Comparison of ENCODE assay signal across 1 cellular context in the genomic region with DNA sequence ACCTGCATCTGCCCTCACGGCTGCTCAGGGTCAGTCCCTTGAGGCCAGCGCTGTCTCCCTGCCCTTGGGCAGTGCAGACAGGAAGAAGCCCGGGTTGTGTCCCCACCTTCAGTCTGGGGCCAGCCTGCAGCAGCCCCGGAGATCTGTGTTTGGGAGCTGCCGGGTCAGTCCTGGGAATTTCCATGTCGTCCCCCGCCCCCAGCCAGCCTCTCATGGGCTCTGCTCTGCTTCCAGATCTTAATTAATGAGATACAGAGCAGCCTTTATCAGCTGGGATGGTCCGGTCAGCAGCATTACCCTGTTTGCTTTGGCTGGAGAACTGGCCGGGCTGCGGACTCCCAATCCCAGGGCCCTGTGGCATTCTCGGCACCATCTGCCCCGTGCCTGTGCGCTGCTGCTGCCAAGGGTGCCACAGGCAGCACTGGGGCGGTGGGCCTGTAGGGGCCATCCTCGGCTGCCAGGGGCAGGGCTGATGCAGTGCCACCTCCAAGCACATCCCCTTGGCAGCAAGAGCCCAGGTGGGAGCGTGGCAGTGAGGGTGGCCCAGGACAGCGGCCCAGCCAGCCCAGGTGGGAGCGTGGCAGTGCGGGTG.
TF ChIP-seq lines count a peak whose summit lies in the region.

No MANE protein-coding gene starts in this region.

TF ChIP-seq in WTC11, 78 proteins besides CTCF, POLR2A, EP300 and RAD21 (continued from another document):
- TF ChIP-seq FOXP1 (CRISPR knock-in tag; IDR thresholded peaks at IDR 0.05; ENCODE audit: borderline replicate concordance), result no peak
